Comparison of ENCODE assay signal across 11 cellular contexts in the genomic region with DNA sequence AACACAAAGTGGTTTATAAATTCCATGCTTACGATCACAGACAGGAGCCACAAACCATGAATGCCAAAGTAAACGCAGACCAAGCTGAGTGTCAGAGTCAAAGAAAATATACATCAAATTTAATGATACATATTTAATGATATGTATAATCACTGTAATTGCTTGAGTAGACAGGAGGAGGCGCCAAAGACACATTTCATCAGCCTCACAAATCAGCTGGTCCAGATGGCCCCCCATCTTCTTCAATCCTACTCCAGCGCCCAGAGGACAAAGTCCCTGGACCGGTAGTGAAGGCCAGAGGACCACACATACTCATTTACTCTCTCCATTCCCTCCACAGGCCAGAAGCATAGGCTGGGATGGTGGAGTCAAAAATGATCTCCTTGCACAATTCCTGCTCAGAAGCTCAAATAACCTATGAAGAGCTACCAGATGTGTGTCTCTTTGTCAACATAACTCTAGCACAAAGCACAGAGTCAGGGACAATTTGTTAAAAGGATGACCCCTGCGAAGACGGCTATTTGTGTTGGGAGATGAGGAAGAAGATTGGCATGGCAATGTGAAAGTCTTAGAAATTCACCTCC.
DNase-seq lines count a peak whose midpoint lies in the region; ATAC-seq and TF ChIP-seq lines count a peak whose summit lies in the region.
"Had no signal": no experiment of that assay in that cellular context is flagged by ENCODE, and none has a peak within 500 bp of the region (broad histone marks: within the 10 kb centered on the region; RNA-seq: fewer than 3 reads in every experiment).

No MANE protein-coding gene starts in this region.

- no peak overlapping the region for H3K4me3 Mint-ChIP-seq in CD4-positive, alpha-beta memory T cell
- H3K4me3 Mint-ChIP-seq: dendritic cell treated with granulocyte-macrophage colony-stimulating factor and Interleukin-4, amounts not matched to agents 40 ng/mL and 50 ng/mL, for 4 days; stimulated activated naive CD8-positive, alpha-beta T cell treated with anti-CD3 and anti-CD28 coated beads, Interleukin-15, Interleukin-2, amounts not matched to agents 100 ng/mL and 50 ng/mL, for 24 hours had no signal

- POLR2A ChIA-PET in CD4-positive, alpha-beta memory T cell (lab: Charles Lee; ENCODE audit: partially characterized antibody), result no interaction called here
- POLR2A ChIA-PET in HCT116 (lab: Charles Lee), result no interaction called here

- peaks cover 36 to 54% (median 43%) of the 10 kb centered on the region in 4 donors for H3K4me1 Mint-ChIP-seq in CD4-positive, alpha-beta memory T cell

- no peaks in the 10 kb centered on the region for H3K9me3 ChIP-seq in CD4-positive, alpha-beta memory T cell (ENCODE audit: control insufficient read depth in 1 of 2, low read length in 2 of 2)
- H3K9me3 ChIP-seq in HCT116 (ENCODE audit: control insufficient read depth in 1 of 2, insufficient read depth in 1 of 2, low read depth in 1 of 2, low read length in 2 of 2) (no peaks in the 10 kb centered on the region), ascending aorta (no peaks in the 10 kb centered on the region), right lobe of liver (no peaks in the 10 kb centered on the region)

- peak; percentile 39 to 60 (median 52); a peak in 5 of 6 replicates for TF ChIP-seq CTCF in HCT116 (IDR thresholded peaks at IDR 0.05 in 2 of 3, conservative IDR thresholded peaks at IDR 0.05 in 1 of 3; ENCODE audit: borderline replicate concordance in 1 of 3, insufficient read depth in 1 of 3, low read depth in 2 of 3, low read length in 2 of 3)
- TF ChIP-seq CTCF in ascending aorta (IDR thresholded peaks at IDR 0.05), result peak; percentile 13 to 22 (median 14)
- peak; percentile 13 to 35 (median 30) for TF ChIP-seq CTCF in right lobe of liver (IDR thresholded peaks at IDR 0.05)

- TF ChIP-seq POLR2A in HCT116 (IDR thresholded peaks at IDR 0.05; ENCODE audit: borderline replicate concordance, extremely low read depth, insufficient read depth, insufficient read length) (no peak), right lobe of liver (IDR thresholded peaks at IDR 0.05) (no peak), GM18505 (IDR thresholded peaks at IDR 0.05; ENCODE audit: borderline replicate concordance, extremely low read depth, insufficient read depth, insufficient read length) (no peak)

- H4K20me1 ChIP-seq in HCT116 (ENCODE audit: insufficient read depth), result no peaks in the 10 kb centered on the region

- RAD21 ChIA-PET in HCT116 (lab: Charles Lee; ENCODE audit: low non-redundant PET in 1 of 2, low total read pairs in 2 of 2, uncharacterized antibody in 2 of 2, unreplicated experiment in 2 of 2), result no interaction called here

- peak in 2 of 5 donors; percentile 16 to 32 for DNase-seq in CD4-positive, alpha-beta memory T cell
- DNase-seq in HCT116 (ENCODE audit: low read depth, low spot score) (no peak), ascending aorta (ENCODE audit: low spot score in 2 of 2) (no peak), right lobe of liver (no peak), left lobe of liver (ENCODE audit: low spot score) (no peak), T-helper 1 cell (no peak), HuH-7.5 (ENCODE audit: low spot score) (no peak)
- DNase-seq: KG1 had no signal

- H3K79me2 ChIP-seq in HCT116 (ENCODE audit: insufficient read depth, low read length), result no peaks in the 10 kb centered on the region

- H3K27me3 ChIP-seq in CD4-positive, alpha-beta memory T cell (ENCODE audit: insufficient read depth, low read length), result no peaks in the 10 kb centered on the region
- H3K27me3 ChIP-seq in HCT116 (ENCODE audit: insufficient read depth, low read length) (no peaks in the 10 kb centered on the region), ascending aorta (no peaks in the 10 kb centered on the region), right lobe of liver (no peaks in the 10 kb centered on the region)

- no peak overlapping the region for H2AFZ ChIP-seq in HCT116 (ENCODE audit: low read depth, low read length, poor library complexity, severe bottlenecking)

- peak overlapping the region in 4 of 7 donors; percentile 22 to 58 (median 52) for H3K27ac Mint-ChIP-seq in CD4-positive, alpha-beta memory T cell
- H3K27ac Mint-ChIP-seq: dendritic cell treated with granulocyte-macrophage colony-stimulating factor and Interleukin-4, amounts not matched to agents 40 ng/mL and 50 ng/mL, for 4 days had no signal

- H3K9me3 Mint-ChIP-seq in CD4-positive, alpha-beta memory T cell, result peaks cover 0 to 3% (median 0%) of the 10 kb centered on the region in 8 donors
- H3K9me3 Mint-ChIP-seq: dendritic cell treated with granulocyte-macrophage colony-stimulating factor and Interleukin-4, amounts not matched to agents 40 ng/mL and 50 ng/mL, for 4 days had no signal

- BruUV-seq in HCT116 (replicated peaks; lab: Mats Ljungman, UMichigan), result no TSS peak

- 85% methylated on average over 6 of the region's 7 CpGs for WGBS in right lobe of liver (ENCODE audit: insufficient coverage, low coverage, low lambda C conversion rate, missing lambda C conversion rate)

- intact Hi-C loops in CD4-positive, alpha-beta memory T cell (cut with micrococcal nuclease), result no loop called here
- intact Hi-C loops in HCT116 (cut with micrococcal nuclease), result loop anchor here (1.0 kb wide), 1 partner anchor 302 kb away; no protein-coding TSS in a partner anchor
- intact Hi-C loops in ascending aorta (cut with DNase I), result loop anchor here (5.0 kb wide), 1 partner anchor 149 kb away; a partner anchor contains a TSS
- intact Hi-C loops in right lobe of liver (cut with DNase I), result no loop called here

- H3K36me3 Mint-ChIP-seq in CD4-positive, alpha-beta memory T cell, result peaks cover 91 to 95% of the 10 kb centered on the region in 2 donors

- H3K36me3 ChIP-seq in CD4-positive, alpha-beta memory T cell (ENCODE audit: insufficient read depth, low read length), result peaks cover 55% of the 10 kb centered on the region
- H3K36me3 ChIP-seq in HCT116 (ENCODE audit: control insufficient read depth in 1 of 2, insufficient read depth in 2 of 2, low read length in 2 of 2), result no peaks in the 10 kb centered on the region
- no peaks in the 10 kb centered on the region for H3K36me3 ChIP-seq in ascending aorta
- H3K36me3 ChIP-seq in right lobe of liver, result peaks cover 0 to 3% (median 0%) of the 10 kb centered on the region in 4 donors

- peak; percentile 58 for TF ChIP-seq RAD21 in HCT116 (IDR thresholded peaks at IDR 0.05; ENCODE audit: low read depth)

- ATAC-seq in HCT116 (0 out of 2 replicates have a peak, but pooled peaks have one; percentile 46), right lobe of liver (no peak), left lobe of liver (no peak), GM18505 (IDR thresholded peaks at IDR 0.05; ENCODE audit: unreplicated experiment) (no peak)

- no peaks in the 10 kb centered on the region for H3K9me2 ChIP-seq in HCT116 (ENCODE audit: insufficient read depth)

- no peaks in the 10 kb centered on the region for H3K27me3 Mint-ChIP-seq in CD4-positive, alpha-beta memory T cell
- H3K27me3 Mint-ChIP-seq: dendritic cell treated with granulocyte-macrophage colony-stimulating factor and Interleukin-4, amounts not matched to agents 40 ng/mL and 50 ng/mL, for 4 days; stimulated activated naive CD8-positive, alpha-beta T cell treated with anti-CD3 and anti-CD28 coated beads, Interleukin-15, Interleukin-2, amounts not matched to agents 100 ng/mL and 50 ng/mL, for 24 hours had no signal

- H3K4me1 ChIP-seq in CD4-positive, alpha-beta memory T cell (ENCODE audit: insufficient read depth, low read length), result peaks cover 37% of the 10 kb centered on the region
- H3K4me1 ChIP-seq in HCT116 (ENCODE audit: control insufficient read depth in 1 of 2, insufficient read depth in 2 of 2, low read length in 2 of 2), result peaks cover 2 to 3% of the 10 kb centered on the region in 2 experiments; a peak in 2 of 4 replicates
- peaks cover 7 to 25% of the 10 kb centered on the region in 2 donors for H3K4me1 ChIP-seq in ascending aorta
- H3K4me1 ChIP-seq in right lobe of liver, result peaks cover 0 to 13% (median 0%) of the 10 kb centered on the region in 4 donors

- H3K4me3 ChIP-seq in CD4-positive, alpha-beta memory T cell (ENCODE audit: low read length in 2 of 2), result no peak overlapping the region
- H3K4me3 ChIP-seq in HCT116 (replicated peaks in 1 of 2; ENCODE audit: low read depth in 1 of 2, low read length in 2 of 2), result no peak overlapping the region
- no peak overlapping the region for H3K4me3 ChIP-seq in ascending aorta
- no peak overlapping the region for H3K4me3 ChIP-seq in right lobe of liver

- H3K4me2 ChIP-seq in HCT116 (ENCODE audit: low read length), result no peak overlapping the region

- no peak overlapping the region for H3K9ac ChIP-seq in HCT116 (ENCODE audit: low read length)

- H3K27ac ChIP-seq in CD4-positive, alpha-beta memory T cell (ENCODE audit: low read depth, low read length), result no peak overlapping the region
- H3K27ac ChIP-seq in HCT116 (ENCODE audit: low read depth, low read length) (no peak overlapping the region), ascending aorta (no peak overlapping the region), right lobe of liver (no peak overlapping the region)

- CTCF ChIA-PET in CD4-positive, alpha-beta memory T cell (lab: Charles Lee; ENCODE audit: partially characterized antibody), result interaction anchor here (0.6 to 2.5 kb wide), 6 partner anchors 12 to 114 kb away, joined by 3 to 6 read pairs (median 3); no protein-coding TSS in a partner anchor
- CTCF ChIA-PET in HCT116 (lab: Charles Lee), result interaction anchor here (0.8 to 1.2 kb wide), 2 partner anchors 38 to 93 kb away, joined by 3 to 7 read pairs; no protein-coding TSS in a partner anchor

TF ChIP-seq in HCT116, 20 proteins besides CTCF, POLR2A, EP300 and RAD21 (continues in another document):
- TF ChIP-seq EZH2 (IDR thresholded peaks at IDR 0.05), result no peak
- TF ChIP-seq ZFX (IDR thresholded peaks at IDR 0.05), result no peak
- TF ChIP-seq, protein P1, sequence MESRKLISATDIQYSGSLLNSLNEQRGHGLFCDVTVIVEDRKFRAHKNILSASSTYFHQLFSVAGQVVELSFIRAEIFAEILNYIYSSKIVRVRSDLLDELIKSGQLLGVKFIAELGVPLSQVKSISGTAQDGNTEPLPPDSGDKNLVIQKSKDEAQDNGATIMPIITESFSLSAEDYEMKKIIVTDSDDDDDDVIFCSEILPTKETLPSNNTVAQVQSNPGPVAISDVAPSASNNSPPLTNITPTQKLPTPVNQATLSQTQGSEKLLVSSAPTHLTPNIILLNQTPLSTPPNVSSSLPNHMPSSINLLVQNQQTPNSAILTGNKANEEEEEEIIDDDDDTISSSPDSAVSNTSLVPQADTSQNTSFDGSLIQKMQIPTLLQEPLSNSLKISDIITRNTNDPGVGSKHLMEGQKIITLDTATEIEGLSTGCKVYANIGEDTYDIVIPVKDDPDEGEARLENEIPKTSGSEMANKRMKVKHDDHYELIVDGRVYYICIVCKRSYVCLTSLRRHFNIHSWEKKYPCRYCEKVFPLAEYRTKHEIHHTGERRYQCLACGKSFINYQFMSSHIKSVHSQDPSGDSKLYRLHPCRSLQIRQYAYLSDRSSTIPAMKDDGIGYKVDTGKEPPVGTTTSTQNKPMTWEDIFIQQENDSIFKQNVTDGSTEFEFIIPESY (IDR thresholded peaks at IDR 0.05; ENCODE audit: extremely low read depth, insufficient replicate concordance, low read length), result no peak
- TF ChIP-seq SRF (IDR thresholded peaks at IDR 0.05; ENCODE audit: low read depth), result no peak
- TF ChIP-seq JUND (IDR thresholded peaks at IDR 0.05), result no peak
- TF ChIP-seq TCF7L2 (IDR thresholded peaks at IDR 0.05; ENCODE audit: borderline replicate concordance, extremely low read depth, insufficient read depth, insufficient read length), result no peak

Comparison
In these comparisons a context has a peak if more than half of its experiments do, and no peak if none do; other contexts are left out.
1. intact Hi-C loops: an anchor here in HCT116 (1.0 kb wide) and ascending aorta (5.0 kb wide); none called in CD4-positive, alpha-beta memory T cell and right lobe of liver.